In genomic region chr6:46219661-46220060, GRCh38 we compare ENCODE assay signal across 14 cellular contexts. TPM values are rescaled to one million over a fixed set of nuclear protein-coding genes. Genes with fewer than 3 reads are reported as not detected.
"Had no signal": no experiment of that assay in that cellular context is flagged by ENCODE, and none has a peak within 500 bp of the region (broad histone marks: within the 10 kb centered on the region; RNA-seq: fewer than 3 reads in every experiment).

No MANE protein-coding gene starts in this region.

- ATAC-seq: natural killer cell had no signal

- DNase-seq: activated CD4-positive, alpha-beta T cell treated with anti-CD3 and anti-CD28 coated beads, Interleukin-2, amount 50 U/mL, for 1 hour; activated CD4-positive, CD25-positive, alpha-beta regulatory T cell; activated effector memory CD4-positive, alpha-beta T cell treated with Interleukin-2 at 50 U/mL for 16 hours; anterior cingulate cortex; glutamatergic neuron; natural killer cell; posterior cingulate gyrus; stimulated activated CD4-positive, alpha-beta T cell treated with anti-CD3 and anti-CD28 coated beads, Interleukin-4, amount 100 ng/mL, for 24 hours; upper lobe of left lung had no signal

- H3K36me3 Mint-ChIP-seq: activated naive CD8-positive, alpha-beta T cell; natural killer cell had no signal

- H3K9me3 Mint-ChIP-seq: natural killer cell had no signal

- H3K4me3 Mint-ChIP-seq: activated naive CD8-positive, alpha-beta T cell; natural killer cell had no signal

- FAIRE-seq: bronchial epithelial cell, TTC549 had no signal

- H3K27ac Mint-ChIP-seq: natural killer cell had no signal

RNA-seq across cellular contexts. Expression of gene ENPP5, which starts 48.9 kb away (rescaled TPM):
- total RNA-seq: lung microvascular endothelial cell; T-helper 1 cell treated with Interleukin-12 subunit alpha and Interleukin-12 subunit beta and Interleukin-4 antibody, amounts not matched to agents 30 ng/mL and 1 ng/mL, for 36 hours had no signal
